7 cellular contexts compared by ENCODE assay signal in the genomic region with DNA sequence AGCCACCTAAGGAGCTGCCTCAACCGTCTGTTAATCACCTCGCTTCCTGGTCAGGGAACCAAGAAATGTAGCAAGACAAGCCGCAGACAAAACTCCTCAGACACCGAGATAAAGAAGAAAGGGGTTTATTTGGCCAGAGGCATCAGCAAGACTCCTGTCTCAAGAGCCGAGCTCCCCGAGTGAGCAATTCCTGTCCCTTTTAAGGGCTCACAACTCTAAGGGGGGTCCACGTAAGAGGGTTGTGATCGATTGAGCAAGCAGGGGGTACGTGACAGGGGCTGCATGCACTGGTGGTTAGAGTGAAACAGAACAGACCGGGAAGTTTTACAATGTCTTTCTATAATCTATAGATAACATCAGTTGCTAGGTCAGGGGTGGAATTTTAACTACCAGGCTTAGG. TPM values are rescaled to one million over a fixed set of nuclear protein-coding genes. Genes with fewer than 3 reads are reported as not detected.
DNase-seq lines count a peak whose midpoint lies in the region; TF ChIP-seq lines count a peak whose summit lies in the region.
"Not testable (repeated sequence)": the region's sequence is repeated elsewhere in the genome, so short reads cannot be mapped to it uniquely, and the experiment has no call there.

No MANE protein-coding gene starts in this region.

- DNase-seq in Calu3, result peak; percentile 55
- peak; percentile 77 for DNase-seq in amniotic epithelial cell (ENCODE audit: low read depth)
- peak; percentile 87 for DNase-seq in islet precursor cell
- not testable (repeated sequence) for DNase-seq in neural progenitor cell (ENCODE audit: low spot score); type B pancreatic cell (ENCODE audit: extremely low spot score, unreplicated experiment)

- CTCF ChIA-PET in Calu3 (lab: Charles Lee), result interaction anchor here (1.0 to 1.4 kb wide), 2 partner anchors 10 to 399 kb away, joined by 3 read pairs; no protein-coding TSS in a partner anchor

- H3K27ac Mint-ChIP-seq in Calu3 (ENCODE audit: unreplicated experiment) (peak overlapping the region; percentile 93), neural progenitor cell (peak overlapping the region; percentile 50), type B pancreatic cell (peak overlapping the region; percentile 86)

- WGBS in mesodermal cell (ENCODE audit: insufficient coverage in 2 of 2), 2 experiments, result 49% methylated on average over 4 of the region's 10 CpGs; no CpG with 5 or more reads in 1 of the 2 experiments

- not testable (repeated sequence) for BruUV-seq in Calu3 (replicated peaks; lab: Mats Ljungman, UMichigan)

- H3K4me2 ChIP-seq in neural progenitor cell, result not testable (repeated sequence)

- H3K4me1 ChIP-seq in HUES6 (ENCODE audit: control insufficient read depth, insufficient read depth, low read length) (peaks cover 39% of the 10 kb centered on the region), mesodermal cell (ENCODE audit: control insufficient read depth, insufficient read depth, low read length, poor library complexity, severe bottlenecking) (peaks cover 20% of the 10 kb centered on the region), neural progenitor cell (peaks cover 22% of the 10 kb centered on the region)

- H3K36me3 Mint-ChIP-seq in Calu3 (ENCODE audit: insufficient read depth, unreplicated experiment), result peaks cover 37% of the 10 kb centered on the region
- H3K36me3 Mint-ChIP-seq in neural progenitor cell, result peaks cover 48% of the 10 kb centered on the region
- H3K36me3 Mint-ChIP-seq in type B pancreatic cell, result not testable (repeated sequence)

- H3K79me2 ChIP-seq in neural progenitor cell (ENCODE audit: low read depth), result peaks cover 65% of the 10 kb centered on the region

- H3K27me3 Mint-ChIP-seq in Calu3 (ENCODE audit: unreplicated experiment); neural progenitor cell (ENCODE audit: insufficient read depth, low read depth); type B pancreatic cell: not testable (repeated sequence)

- not testable (repeated sequence) for H3K9me3 Mint-ChIP-seq in Calu3 (ENCODE audit: low read depth, unreplicated experiment)
- H3K9me3 Mint-ChIP-seq in neural progenitor cell (peaks cover 32% of the 10 kb centered on the region), type B pancreatic cell (peaks cover 11% of the 10 kb centered on the region)

- not testable (repeated sequence) for H3K4me3 ChIP-seq in HUES6 (ENCODE audit: low read depth, low read length); neural progenitor cell
- H3K4me3 ChIP-seq in mesodermal cell (ENCODE audit: extremely low read depth, insufficient read depth, low read length, poor library complexity, severe bottlenecking), result peak overlapping the region; percentile 36

- not testable (repeated sequence) for H3K36me3 ChIP-seq in HUES6 (ENCODE audit: control insufficient read depth, insufficient read depth, low read length); mesodermal cell (ENCODE audit: control insufficient read depth, insufficient read depth, low read length); neural progenitor cell

- H4K20me1 ChIP-seq in neural progenitor cell (ENCODE audit: low read depth), result not testable (repeated sequence)

- TF ChIP-seq CTCF in Calu3 (IDR thresholded peaks at IDR 0.05; ENCODE audit: unreplicated experiment); neural progenitor cell (IDR thresholded peaks at IDR 0.05); type B pancreatic cell (conservative IDR thresholded peaks at IDR 0.05): not testable (repeated sequence)

- H2AFZ ChIP-seq in neural progenitor cell (replicated peaks), result not testable (repeated sequence)

- H3K4me1 Mint-ChIP-seq in Calu3 (ENCODE audit: low read depth, unreplicated experiment) (peaks cover 34% of the 10 kb centered on the region), neural progenitor cell (peaks cover 25% of the 10 kb centered on the region), type B pancreatic cell (ENCODE audit: unreplicated experiment) (peaks cover 12% of the 10 kb centered on the region)

- intact Hi-C loops in Calu3 (cut with micrococcal nuclease; ENCODE audit: unreplicated experiment), result not testable (repeated sequence)

- H3K9me3 ChIP-seq in HUES6 (ENCODE audit: control insufficient read depth, insufficient read depth, low read depth, low read length); mesodermal cell (ENCODE audit: control insufficient read depth, low read length); neural progenitor cell (ENCODE audit: low read depth): not testable (repeated sequence)

- H3K27ac ChIP-seq in HUES6 (ENCODE audit: low read depth, low read length) (peak overlapping the region; percentile 63; the same call in 1 of the 2 replicates), mesodermal cell (ENCODE audit: low read depth, low read length, severe bottlenecking) (peak overlapping the region; percentile 79)
- H3K27ac ChIP-seq in neural progenitor cell, result not testable (repeated sequence)

- H3K9ac ChIP-seq in HUES6 (ENCODE audit: low read length), result peak overlapping the region; percentile 75
- not testable (repeated sequence) for H3K9ac ChIP-seq in neural progenitor cell

- H3F3A ChIP-seq in neural progenitor cell (ENCODE audit: low read depth), result peaks cover 15% of the 10 kb centered on the region

- not testable (repeated sequence) for H3K27me3 ChIP-seq in HUES6 (ENCODE audit: control insufficient read depth, insufficient read depth, low read length); neural progenitor cell

- H3K4me3 Mint-ChIP-seq in Calu3 (ENCODE audit: low read depth, unreplicated experiment) (peak overlapping the region; percentile 83), type B pancreatic cell (peak overlapping the region; percentile 82)
- not testable (repeated sequence) for H3K4me3 Mint-ChIP-seq in neural progenitor cell

RNA-seq across cellular contexts. Expression of a gene that starts 30.6 kb away (rescaled TPM):
- total RNA-seq in Calu3 (2022) (70.5 and 85.6 TPM in 2 replicates), neural progenitor cell (ENCODE audit: low replicate concordance) (22.8 and 29.5 TPM in 2 replicates), type B pancreatic cell (ENCODE audit: low replicate concordance) (22.4 and 52.7 TPM in 2 replicates)
- polyA plus RNA-seq in mesodermal cell (2013, experiment 1 of 2), result 24.8 TPM
- polyA plus RNA-seq in mesodermal cell (2013, experiment 2 of 2), result 30.9 TPM
